ENCODE assay signal across 16 cellular contexts in genomic region chr19:38195237-38195636, GRCh38. TPM values are rescaled to one million over a fixed set of nuclear protein-coding genes. Genes with fewer than 3 reads are reported as not detected.
"Had no signal": no experiment of that assay in that cellular context is flagged by ENCODE, and none has a peak within 500 bp of the region (broad histone marks: within the 10 kb centered on the region; RNA-seq: fewer than 3 reads in every experiment).

No MANE protein-coding gene starts in this region.

- H3K27ac ChIP-seq: ovary, tibial nerve had no signal

- H3K36me3 ChIP-seq: ovary had no signal

- FAIRE-seq: islet of Langerhans, small intestine had no signal

- H3K27me3 ChIP-seq: ovary, tibial nerve had no signal

- ATAC-seq: right cardiac atrium had no signal

- H3K9me3 ChIP-seq: ovary, tibial nerve had no signal

- DNase-seq: dermis blood vessel endothelial cell; foreskin melanocyte; head of caudate nucleus; hippocampal formation; kidney glomerular epithelial cell; mesendoderm; naive B cell; ovary; right cardiac atrium; small intestine; stimulated activated CD4-positive, alpha-beta T cell treated with anti-CD3 and anti-CD28 coated beads, Interleukin-12 subunit alpha, Interleukin-12 subunit beta, amount 100 ng/mL, for 4 hours; stimulated activated naive CD4-positive, alpha-beta T cell treated with Interleukin-2 at 50 U/mL for 16 hours had no signal

- H3K4me1 ChIP-seq: tibial nerve had no signal

- H3K4me3 ChIP-seq: ovary, tibial nerve had no signal

RNA-seq across cellular contexts. Expression of gene DPF1, which starts 28.8 kb away (rescaled TPM):
- total RNA-seq: liver, tibial nerve, ureter had no signal
- polyA plus RNA-seq: liver had no signal
